ENCODE assay signal across 9 cellular contexts in the genomic region with DNA sequence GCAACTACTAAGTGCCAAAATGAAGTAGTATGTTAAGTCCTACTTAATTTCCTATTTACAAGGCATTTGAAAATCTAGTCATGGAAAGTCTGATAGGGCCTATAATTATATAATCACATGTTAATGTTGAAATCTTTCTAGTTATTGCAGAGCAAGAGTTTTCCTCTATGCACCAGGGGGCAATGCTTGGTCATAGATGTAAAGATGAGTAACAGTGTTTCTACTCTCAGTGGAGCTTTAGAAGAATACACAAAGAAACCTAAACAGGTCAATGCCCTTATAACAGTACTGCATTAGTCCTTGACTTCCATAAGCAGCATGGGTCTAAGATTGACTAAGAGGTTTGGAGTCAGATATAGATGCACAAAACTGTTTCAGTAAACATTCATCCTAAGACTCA.
DNase-seq lines count a peak whose midpoint lies in the region; ATAC-seq and TF ChIP-seq lines count a peak whose summit lies in the region.
"Had no signal": no experiment of that assay in that cellular context is flagged by ENCODE, and none has a peak within 500 bp of the region (broad histone marks: within the 10 kb centered on the region; RNA-seq: fewer than 3 reads in every experiment).

No MANE protein-coding gene starts in this region.

- no peak overlapping the region for H3K4me3 Mint-ChIP-seq in MCF 10A (ENCODE audit: unreplicated experiment)
- H3K4me3 Mint-ChIP-seq in effector memory CD8-positive, alpha-beta T cell = no peak overlapping the region
- H3K4me3 Mint-ChIP-seq: T-helper 1 cell treated with Interleukin-12 subunit alpha and Interleukin-12 subunit beta and Interleukin-4 antibody, amounts not matched to agents 30 μg/mL and 1 μg/mL, for 36 hours had no signal

- H3K9me3 ChIP-seq in breast epithelium = no peaks in the 10 kb centered on the region
- no peaks in the 10 kb centered on the region for H3K9me3 ChIP-seq in upper lobe of left lung

- H3K27ac ChIP-seq in breast epithelium = no peak overlapping the region
- H3K27ac ChIP-seq in upper lobe of left lung = no peak overlapping the region

- no peak overlapping the region for H3K27ac Mint-ChIP-seq in MCF 10A (ENCODE audit: low read depth, unreplicated experiment)
- no peak overlapping the region for H3K27ac Mint-ChIP-seq in effector memory CD8-positive, alpha-beta T cell
- H3K27ac Mint-ChIP-seq: T-helper 1 cell treated with Interleukin-12 subunit alpha and Interleukin-12 subunit beta and Interleukin-4 antibody, amounts not matched to agents 30 μg/mL and 1 μg/mL, for 36 hours had no signal

- peak; percentile 59 for DNase-seq in MCF 10A (ENCODE audit: unreplicated experiment)
- DNase-seq in breast epithelium (ENCODE audit: low spot score in 2 of 2) = no peak
- DNase-seq in OCI-M1 (lab: John Stamatoyannopoulos, UW) = peak; percentile 69
- DNase-seq in glomerular endothelial cell (ENCODE audit: extremely low read depth, low read depth, low spot score) = peak; percentile 67
- no peak for DNase-seq in upper lobe of left lung
- DNase-seq in effector memory CD8-positive, alpha-beta T cell = no peak
- no peak for DNase-seq in activated CD4-positive, CD25-positive, alpha-beta regulatory T cell (lab: John Stamatoyannopoulos, UW)
- no peak for DNase-seq in activated CD8-positive, alpha-beta memory T cell treated with anti-CD3 and anti-CD28 coated beads, Interleukin-2, amount 50 U/mL, for 48 hours

- POLR2A ChIA-PET in MCF 10A (lab: Yijun Ruan, JAX) = interaction anchor here (1.1 to 2.9 kb wide), 3 partner anchors 217 to 236 kb away, joined by 3 to 25 read pairs (median 3); no protein-coding TSS in a partner anchor

- no peaks in the 10 kb centered on the region for H3K36me3 Mint-ChIP-seq in MCF 10A (ENCODE audit: insufficient read depth, unreplicated experiment)
- H3K36me3 Mint-ChIP-seq in effector memory CD8-positive, alpha-beta T cell (ENCODE audit: insufficient read depth) = no peaks in the 10 kb centered on the region

- peak in 1 of 2 donors; percentile 66 for ATAC-seq in upper lobe of left lung (ENCODE audit: low FRiP score in 2 of 2)
- ATAC-seq in effector memory CD8-positive, alpha-beta T cell (replicated peaks) = no peak

- H3K4me3 ChIP-seq in breast epithelium (no peak overlapping the region), upper lobe of left lung (no peak overlapping the region)

- no peaks in the 10 kb centered on the region for H3K36me3 ChIP-seq in breast epithelium
- H3K36me3 ChIP-seq in upper lobe of left lung = no peaks in the 10 kb centered on the region

- no peaks in the 10 kb centered on the region for H3K27me3 Mint-ChIP-seq in MCF 10A (ENCODE audit: insufficient read depth, unreplicated experiment)
- H3K27me3 Mint-ChIP-seq in effector memory CD8-positive, alpha-beta T cell = no peaks in the 10 kb centered on the region

- TF ChIP-seq CTCF in MCF 10A (IDR thresholded peaks at IDR 0.05; ENCODE audit: unreplicated experiment) (peak; percentile 26), breast epithelium (IDR thresholded peaks at IDR 0.05) (peak in 1 of 3 donors; percentile 44), upper lobe of left lung (IDR thresholded peaks at IDR 0.05) (peak in 4 of 6 experiments; percentile 16 to 47 (median 42))

- TF ChIP-seq POLR2A in breast epithelium (IDR thresholded peaks at IDR 0.05) (no peak), upper lobe of left lung (IDR thresholded peaks at IDR 0.05) (no peak)

- H3K4me1 ChIP-seq in breast epithelium (no peaks in the 10 kb centered on the region), upper lobe of left lung (peaks cover 8 to 21% (median 12%) of the 10 kb centered on the region in 4 donors)

- no peaks in the 10 kb centered on the region for H3K27me3 ChIP-seq in breast epithelium
- H3K27me3 ChIP-seq in upper lobe of left lung = no peaks in the 10 kb centered on the region

- no peaks in the 10 kb centered on the region for H3K9me3 Mint-ChIP-seq in MCF 10A (ENCODE audit: unreplicated experiment)
- no peaks in the 10 kb centered on the region for H3K9me3 Mint-ChIP-seq in effector memory CD8-positive, alpha-beta T cell
- H3K9me3 Mint-ChIP-seq: T-helper 1 cell treated with Interleukin-12 subunit alpha and Interleukin-12 subunit beta and Interleukin-4 antibody, amounts not matched to agents 30 μg/mL and 1 μg/mL, for 36 hours had no signal

- CTCF ChIA-PET in MCF 10A (lab: Yijun Ruan, JAX) = interaction anchor here (0.6 to 7.3 kb wide), 21 partner anchors 9 to 568 kb away, joined by 3 to 101 read pairs (median 4); partner anchors contain the start of gene KCTD12

- no TSS peak for BruUV-seq in MCF 10A (replicated peaks; lab: Mats Ljungman, UMichigan)

- no peak for TF ChIP-seq EP300 in upper lobe of left lung (IDR thresholded peaks at IDR 0.05)

- peaks cover 20% of the 10 kb centered on the region for H3K4me1 Mint-ChIP-seq in MCF 10A (ENCODE audit: insufficient read depth, unreplicated experiment)
- H3K4me1 Mint-ChIP-seq in effector memory CD8-positive, alpha-beta T cell (ENCODE audit: low read depth in 2 of 2) = no peaks in the 10 kb centered on the region

- intact Hi-C loops in MCF 10A (cut with micrococcal nuclease) (loop anchor here (1.0 to 10.0 kb wide), 4 partner anchors 155 to 793 kb away; no protein-coding TSS in a partner anchor), breast epithelium (cut with DNase I; ENCODE audit: low total_unique reads) (no loop called here)

Comparison
In these comparisons a context has a peak if more than half of its experiments do, and no peak if none do; other contexts are left out.
1. DNase-seq: peak in MCF 10A (single experiment), OCI-M1 (single experiment) and glomerular endothelial cell (single experiment); none in breast epithelium (0 of 2), upper lobe of left lung (0 of 2), effector memory CD8-positive, alpha-beta T cell (0 of 3), activated CD4-positive, CD25-positive, alpha-beta regulatory T cell (0 of 4) and activated CD8-positive, alpha-beta memory T cell treated with anti-CD3 and anti-CD28 coated beads, Interleukin-2, amount 50 U/mL, for 48 hours (single experiment).